In the genomic region with DNA sequence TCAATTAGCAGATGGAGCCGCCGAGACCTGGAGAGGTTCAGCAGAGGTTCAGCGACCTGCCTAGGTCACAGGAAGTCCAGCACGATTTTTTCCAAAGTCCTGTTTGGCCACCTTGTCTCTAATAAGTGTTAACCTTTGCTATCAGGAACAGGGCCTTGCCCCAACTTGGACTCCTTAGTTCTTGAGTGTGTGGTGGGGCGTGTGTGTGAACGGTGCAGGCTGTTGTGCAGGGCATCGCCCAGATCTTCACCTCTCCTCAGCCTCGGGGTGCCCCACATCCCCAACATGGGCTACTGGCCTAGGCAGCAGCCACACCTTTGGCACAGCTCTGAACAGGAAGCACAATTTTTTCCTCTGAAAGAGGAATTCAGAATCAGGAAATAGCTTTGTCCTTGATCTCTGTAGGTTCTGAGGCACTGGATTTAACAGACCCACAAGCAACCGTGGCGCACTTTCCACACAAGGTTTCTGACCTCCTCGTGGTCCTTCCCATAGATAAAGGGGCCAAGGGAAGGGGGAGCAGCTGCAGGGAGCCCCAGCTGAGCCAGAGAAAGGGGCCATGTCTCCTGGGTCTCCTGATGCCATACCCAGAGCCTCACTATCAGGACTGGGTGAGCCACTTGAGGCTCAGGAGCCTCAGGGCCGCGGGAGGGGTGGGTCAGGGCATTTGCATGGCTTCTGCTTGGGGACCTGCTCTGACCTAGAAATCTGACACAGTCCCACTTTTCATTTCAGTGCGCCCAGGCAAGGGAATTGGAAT, we compare ENCODE assay signal across 10 cellular contexts. TPM values are rescaled to one million over a fixed set of nuclear protein-coding genes. Genes with fewer than 3 reads are reported as not detected.
DNase-seq lines count a peak whose midpoint lies in the region; ATAC-seq and TF ChIP-seq lines count a peak whose summit lies in the region.
"Had no signal": no experiment of that assay in that cellular context is flagged by ENCODE, and none has a peak within 500 bp of the region (broad histone marks: within the 10 kb centered on the region; RNA-seq: fewer than 3 reads in every experiment).

No MANE protein-coding gene starts in this region.

- H3K4me1 Mint-ChIP-seq in activated CD8-positive, alpha-beta T cell treated with anti-CD3 and anti-CD28 coated beads, Interleukin-2, amount 10 ng/mL, durations not matched to agents 7 days and 5 days (ENCODE audit: low read depth), result peaks cover 40% of the 10 kb centered on the region
- peaks cover 55% of the 10 kb centered on the region for H3K4me1 Mint-ChIP-seq in activated CD8-positive, alpha-beta T cell treated with anti-CD3 and anti-CD28 coated beads for 36 hours (ENCODE audit: low read depth)
- H3K4me1 Mint-ChIP-seq in mesothelial cell of epicardium, result peaks cover 25% of the 10 kb centered on the region

- no peaks in the 10 kb centered on the region for H3K27me3 Mint-ChIP-seq in activated CD8-positive, alpha-beta T cell treated with anti-CD3 and anti-CD28 coated beads, Interleukin-2, amount 10 ng/mL, durations not matched to agents 7 days and 5 days (ENCODE audit: low read depth)
- no peaks in the 10 kb centered on the region for H3K27me3 Mint-ChIP-seq in activated CD8-positive, alpha-beta T cell treated with anti-CD3 and anti-CD28 coated beads for 36 hours
- no peaks in the 10 kb centered on the region for H3K27me3 Mint-ChIP-seq in mesothelial cell of epicardium (ENCODE audit: low read depth)

- no peak for TF ChIP-seq EP300 in transverse colon (IDR thresholded peaks at IDR 0.05; ENCODE audit: low read depth)

- H3K36me3 ChIP-seq in duodenal mucosa (ENCODE audit: control insufficient read depth in 1 of 2, insufficient read depth in 2 of 2, low read length in 2 of 2), result peaks cover 0 to 14% of the 10 kb centered on the region in 2 donors
- H3K36me3 ChIP-seq in transverse colon, result no peaks in the 10 kb centered on the region
- no peaks in the 10 kb centered on the region for H3K36me3 ChIP-seq in prostate gland

- peak overlapping the region; percentile 12 to 35 for H3K9ac ChIP-seq in duodenal mucosa (ENCODE audit: low read depth in 1 of 2, low read length in 2 of 2)

- in situ Hi-C loops in transverse colon (cut with MboI; ENCODE audit: low pct_ligation_motif_present in 1 of 4, low pct_unique_long_range_greater_than_20kb in 1 of 4, low sequenced_read_pairs in 3 of 4), result loop anchor here in 1 of 4 donors (10.0 kb wide), 1 partner anchor 58 kb away; no protein-coding TSS in a partner anchor

- no peaks in the 10 kb centered on the region for H3K9me3 Mint-ChIP-seq in activated CD8-positive, alpha-beta T cell treated with anti-CD3 and anti-CD28 coated beads, Interleukin-2, amount 10 ng/mL, durations not matched to agents 7 days and 5 days (ENCODE audit: insufficient read depth)
- H3K9me3 Mint-ChIP-seq in activated CD8-positive, alpha-beta T cell treated with anti-CD3 and anti-CD28 coated beads for 36 hours, result no peaks in the 10 kb centered on the region
- H3K9me3 Mint-ChIP-seq in mesothelial cell of epicardium, result no peaks in the 10 kb centered on the region

- no peak for DNase-seq in activated CD8-positive, alpha-beta T cell treated with anti-CD3 and anti-CD28 coated beads, Interleukin-2, amount 10 ng/mL, durations not matched to agents 7 days and 5 days
- no peak for DNase-seq in activated CD8-positive, alpha-beta T cell treated with anti-CD3 and anti-CD28 coated beads for 36 hours
- DNase-seq in mesothelial cell of epicardium (ENCODE audit: low spot score in 2 of 2, unreplicated experiment in 2 of 2) (no peak), transverse colon (no peak), prostate gland (ENCODE audit: low spot score) (no peak), caudate nucleus (lab: John Stamatoyannopoulos, UW) (no peak)
- no peak for DNase-seq in NK-92 treated with Interleukin-12 subunit alpha and Interleukin-12 subunit beta, amount 100 ng/mL, for 24 hours (lab: John Stamatoyannopoulos, UW)
- DNase-seq: activated naive CD4-positive, alpha-beta T cell; Karpas-422 had no signal

- H3K27ac ChIP-seq in duodenal mucosa (ENCODE audit: low read depth, low read length) (peak overlapping the region; percentile 64), transverse colon (peak overlapping the region; percentile 77 to 79 (median 78)), prostate gland (no peak overlapping the region), caudate nucleus (ENCODE audit: low read depth, low read length) (no peak overlapping the region)

- no peak for TF ChIP-seq CTCF in activated CD8-positive, alpha-beta T cell treated with anti-CD3 and anti-CD28 coated beads for 36 hours (IDR thresholded peaks at IDR 0.05)
- no peak for TF ChIP-seq CTCF in mesothelial cell of epicardium (IDR thresholded peaks at IDR 0.05; ENCODE audit: unreplicated experiment)
- TF ChIP-seq CTCF in transverse colon (IDR thresholded peaks at IDR 0.05), result no peak
- no peak for TF ChIP-seq CTCF in prostate gland (IDR thresholded peaks at IDR 0.05)

- intact Hi-C loops in activated CD8-positive, alpha-beta T cell treated with anti-CD3 and anti-CD28 coated beads for 36 hours (cut with micrococcal nuclease), result no loop called here
- intact Hi-C loops in transverse colon (cut with DNase I; ENCODE audit: low total_unique reads) (no loop called here), prostate gland (cut with DNase I) (no loop called here)

- 46 to 70% methylated on average over 2 to 14 of the region's 14 CpGs for WGBS in transverse colon (ENCODE audit: low coverage in 1 of 2), 2 donors
- WGBS in prostate gland, result 62% methylated on average over 14 of the region's 14 CpGs

- TF ChIP-seq POLR2A in transverse colon (IDR thresholded peaks at IDR 0.05), result no peak
- no peak for TF ChIP-seq POLR2A in prostate gland (IDR thresholded peaks at IDR 0.05)

- H3K4me1 ChIP-seq in duodenal mucosa (ENCODE audit: control insufficient read depth in 1 of 2, insufficient read depth in 2 of 2, low read length in 2 of 2) (peaks cover 41 to 55% of the 10 kb centered on the region in 2 donors), transverse colon (peaks cover 30 to 62% (median 34%) of the 10 kb centered on the region in 4 donors), prostate gland (replicated peaks) (peaks cover 12% of the 10 kb centered on the region)

- peaks cover 4% of the 10 kb centered on the region for H3K36me3 Mint-ChIP-seq in activated CD8-positive, alpha-beta T cell treated with anti-CD3 and anti-CD28 coated beads, Interleukin-2, amount 10 ng/mL, durations not matched to agents 7 days and 5 days (ENCODE audit: low read depth)
- no peaks in the 10 kb centered on the region for H3K36me3 Mint-ChIP-seq in activated CD8-positive, alpha-beta T cell treated with anti-CD3 and anti-CD28 coated beads for 36 hours (ENCODE audit: low read depth)
- peaks cover 2% of the 10 kb centered on the region for H3K36me3 Mint-ChIP-seq in mesothelial cell of epicardium

- no peak overlapping the region for H3K4me3 Mint-ChIP-seq in activated CD8-positive, alpha-beta T cell treated with anti-CD3 and anti-CD28 coated beads, Interleukin-2, amount 10 ng/mL, durations not matched to agents 7 days and 5 days
- H3K4me3 Mint-ChIP-seq in activated CD8-positive, alpha-beta T cell treated with anti-CD3 and anti-CD28 coated beads for 36 hours, result no peak overlapping the region
- H3K4me3 Mint-ChIP-seq in mesothelial cell of epicardium, result no peak overlapping the region

- no peaks in the 10 kb centered on the region for H3K27me3 ChIP-seq in duodenal mucosa (ENCODE audit: control insufficient read depth in 1 of 2, insufficient read depth in 2 of 2, low read length in 2 of 2)
- H3K27me3 ChIP-seq in transverse colon, result no peaks in the 10 kb centered on the region
- no peaks in the 10 kb centered on the region for H3K27me3 ChIP-seq in prostate gland (replicated peaks; ENCODE audit: insufficient read depth)

- peak overlapping the region; percentile 39 for H3K27ac Mint-ChIP-seq in activated CD8-positive, alpha-beta T cell treated with anti-CD3 and anti-CD28 coated beads, Interleukin-2, amount 10 ng/mL, durations not matched to agents 7 days and 5 days
- no peak overlapping the region for H3K27ac Mint-ChIP-seq in activated CD8-positive, alpha-beta T cell treated with anti-CD3 and anti-CD28 coated beads for 36 hours
- H3K27ac Mint-ChIP-seq in mesothelial cell of epicardium, result peak overlapping the region; percentile 72

- peak overlapping the region in 1 of 2 donors; percentile 5 for H3K4me3 ChIP-seq in duodenal mucosa (ENCODE audit: low read depth in 1 of 2, low read length in 2 of 2)
- H3K4me3 ChIP-seq in transverse colon, result no peak overlapping the region
- no peak overlapping the region for H3K4me3 ChIP-seq in prostate gland

- POLR2A ChIA-PET in activated CD8-positive, alpha-beta T cell treated with anti-CD3 and anti-CD28 coated beads, Interleukin-2, amount 10 ng/mL, durations not matched to agents 7 days and 5 days (lab: Charles Lee), result no interaction called here
- POLR2A ChIA-PET in activated CD8-positive, alpha-beta T cell treated with anti-CD3 and anti-CD28 coated beads for 36 hours (lab: Charles Lee), result no interaction called here

- CTCF ChIA-PET in activated CD8-positive, alpha-beta T cell treated with anti-CD3 and anti-CD28 coated beads, Interleukin-2, amount 10 ng/mL, durations not matched to agents 7 days and 5 days (lab: Charles Lee), result no interaction called here
- CTCF ChIA-PET in activated CD8-positive, alpha-beta T cell treated with anti-CD3 and anti-CD28 coated beads for 36 hours (lab: Charles Lee), result interaction anchor here (1.5 kb wide), 1 partner anchor 7 kb away, joined by 4 read pairs; no protein-coding TSS in a partner anchor

- ATAC-seq in activated CD8-positive, alpha-beta T cell treated with anti-CD3 and anti-CD28 coated beads, Interleukin-2, amount 10 ng/mL, durations not matched to agents 7 days and 5 days, result no peak
- ATAC-seq in activated CD8-positive, alpha-beta T cell treated with anti-CD3 and anti-CD28 coated beads for 36 hours, result no peak

- H3K9me3 ChIP-seq in duodenal mucosa (ENCODE audit: control insufficient read depth in 1 of 2, low read length in 2 of 2) (no peaks in the 10 kb centered on the region), transverse colon (no peaks in the 10 kb centered on the region), prostate gland (no peaks in the 10 kb centered on the region)

RNA-seq across cellular contexts. Expression of a gene that starts 10.4 kb away (rescaled TPM):
- total RNA-seq in activated CD8-positive, alpha-beta T cell treated with anti-CD3 and anti-CD28 coated beads, Interleukin-2, amount 10 ng/mL, durations not matched to agents 7 days and 5 days, result 100 to 1,000 TPM; 217 to 226 TPM
- 100 to 1,000 TPM; 132 to 135 TPM for total RNA-seq in activated CD8-positive, alpha-beta T cell treated with anti-CD3 and anti-CD28 coated beads for 36 hours
- total RNA-seq in mesothelial cell of epicardium, result 224 to 228 TPM (median 225 TPM) in 3 replicates
- 100 to 1,000 TPM; 124 to 368 (median 158) TPM for total RNA-seq in transverse colon
- total RNA-seq in prostate gland, result 100 to 1,000 TPM in 1 of 2 donors, 10 to 100 TPM in 1; 84.3 to 258 TPM

Comparison
In these comparisons a context has a peak if more than half of its experiments do, and no peak if none do; other contexts are left out.
1. H3K27ac ChIP-seq: peak in duodenal mucosa (single experiment) and transverse colon (4 of 4); none in prostate gland (0 of 2) and caudate nucleus (single experiment).